Comparison of ENCODE assay signal across 1 cellular context in genomic region chr11:119018074-119018938, GRCh38.
TF ChIP-seq lines count a peak whose summit lies in the region.

Gene RPS25, minus strand, starts transcription at chr11:119018343. Its CDS starts 59 bp downstream, at chr11:119018284.
Gene TRAPPC4, plus strand, starts transcription at chr11:119018766. Its CDS starts 30 bp downstream, at chr11:119018796.

TF ChIP-seq in HepG2, 621 proteins besides CTCF, POLR2A, EP300 and RAD21 (continued from another document and continues in another):
- TF ChIP-seq ZNF609 (CRISPR knock-in tag; IDR thresholded peaks at IDR 0.05; ENCODE audit: borderline replicate concordance) = no peak
- peak; percentile 87 for TF ChIP-seq ZBTB40 (IDR thresholded peaks at IDR 0.05)
- no peak for TF ChIP-seq ZBTB40 (CRISPR knock-in tag; IDR thresholded peaks at IDR 0.05)
- no peak for TF ChIP-seq ELK4 (CRISPR knock-in tag; IDR thresholded peaks at IDR 0.05; ENCODE audit: borderline replicate concordance)
- TF ChIP-seq TGIF2 (CRISPR knock-in tag; IDR thresholded peaks at IDR 0.05) = no peak
- peak; percentile 48; the same call in 1 of the 2 replicates for TF ChIP-seq NR2F2 (IDR thresholded peaks at IDR 0.05; ENCODE audit: borderline replicate concordance, low read depth)
- no peak; the same call in 1 of the 2 replicates for TF ChIP-seq ZNF543 (CRISPR knock-in tag; IDR thresholded peaks at IDR 0.05)
- TF ChIP-seq CHD2 (IDR thresholded peaks at IDR 0.05; ENCODE audit: low read depth, low read length) = peak; percentile 37; the same call in 1 of the 2 replicates
- no peak for TF ChIP-seq REXO4 (CRISPR knock-in tag; IDR thresholded peaks at IDR 0.05; ENCODE audit: borderline replicate concordance)
- no peak for TF ChIP-seq CEBPB (IDR thresholded peaks at IDR 0.05; ENCODE audit: borderline replicate concordance, low read depth, low read length)
- TF ChIP-seq TRAFD1 (CRISPR knock-in tag; IDR thresholded peaks at IDR 0.05; ENCODE audit: borderline replicate concordance) = peak; percentile 33; the same call in 1 of the 2 replicates
- TF ChIP-seq HES4 (CRISPR knock-in tag; IDR thresholded peaks at IDR 0.05; ENCODE audit: borderline replicate concordance) = no peak
- no peak for TF ChIP-seq NFE2L2 (IDR thresholded peaks at IDR 0.05; ENCODE audit: low read length)
- TF ChIP-seq ZNF142 (CRISPR knock-in tag; IDR thresholded peaks at IDR 0.05) = 0 out of 2 replicates have a peak, but pooled peaks have one; percentile 2
- TF ChIP-seq KLF9 (CRISPR knock-in tag; IDR thresholded peaks at IDR 0.05; ENCODE audit: low read depth) = no peak
- peak; percentile 72; the same call in 1 of the 2 replicates for TF ChIP-seq SMAD3 (CRISPR knock-in tag; IDR thresholded peaks at IDR 0.05)
- peak; percentile 73; the same call in 1 of the 2 replicates for TF ChIP-seq ATF7-NPFF (CRISPR knock-in tag; IDR thresholded peaks at IDR 0.05; ENCODE audit: low read depth)
- peak; percentile 90 for TF ChIP-seq ZNF564 (CRISPR knock-in tag; IDR thresholded peaks at IDR 0.05)
- TF ChIP-seq ZKSCAN5 (CRISPR knock-in tag; IDR thresholded peaks at IDR 0.05) = no peak
- TF ChIP-seq SMAD1 (CRISPR knock-in tag; IDR thresholded peaks at IDR 0.05; ENCODE audit: borderline replicate concordance, low read depth) = peak; percentile 78; the same call in 1 of the 2 replicates
- no peak for TF ChIP-seq ARHGAP35 (CRISPR knock-in tag; IDR thresholded peaks at IDR 0.05; ENCODE audit: borderline replicate concordance)
- no peak for TF ChIP-seq ZNF484 (CRISPR knock-in tag; IDR thresholded peaks at IDR 0.05; ENCODE audit: borderline replicate concordance, low read depth)
- TF ChIP-seq ZFP37 (CRISPR knock-in tag; IDR thresholded peaks at IDR 0.05; ENCODE audit: borderline replicate concordance) = no peak
- no peak for TF ChIP-seq NFATC3 (CRISPR knock-in tag; IDR thresholded peaks at IDR 0.05)
- TF ChIP-seq FIP1L1 (IDR thresholded peaks at IDR 0.05; ENCODE audit: borderline replicate concordance, insufficient read depth, low read depth, low read length) = no peak
- no peak for TF ChIP-seq USF2 (IDR thresholded peaks at IDR 0.05; ENCODE audit: low read depth, low read length)
- no peak for TF ChIP-seq USF2 (CRISPR knock-in tag; IDR thresholded peaks at IDR 0.05; ENCODE audit: borderline replicate concordance)
- no peak for TF ChIP-seq RFX3 (CRISPR knock-in tag; IDR thresholded peaks at IDR 0.05)
- no peak for TF ChIP-seq ZNF432 (CRISPR knock-in tag; IDR thresholded peaks at IDR 0.05; ENCODE audit: borderline replicate concordance)
- TF ChIP-seq MIER3 (CRISPR knock-in tag; IDR thresholded peaks at IDR 0.05; ENCODE audit: borderline replicate concordance) = peak; percentile 76
- 0 out of 2 replicates have a peak, but pooled peaks have one; percentile 13 for TF ChIP-seq ZNF274 (CRISPR knock-in tag; IDR thresholded peaks at IDR 0.05)
